In genomic region chr6:136927313-136927712, GRCh38 we compare ENCODE assay signal across 9 cellular contexts. TPM values are rescaled to one million over a fixed set of nuclear protein-coding genes. Genes with fewer than 3 reads are reported as not detected.
A peak's percentile ranks its signal among the peaks of the same experiment; 100 is the strongest.
DNase-seq lines count a peak whose midpoint lies in the region; ATAC-seq and TF ChIP-seq lines count a peak whose summit lies in the region.
"Had no signal": no experiment of that assay in that cellular context is flagged by ENCODE, and none has a peak within 500 bp of the region (broad histone marks: within the 10 kb centered on the region; RNA-seq: fewer than 3 reads in every experiment).

No MANE protein-coding gene starts in this region.

- no peaks in the 10 kb centered on the region for H4K20me1 ChIP-seq in PC-9 (ENCODE audit: insufficient read depth)

- ATAC-seq in GM18868 (IDR thresholded peaks at IDR 0.05; ENCODE audit: unreplicated experiment) (peak; percentile 62), GM18519 (IDR thresholded peaks at IDR 0.05; ENCODE audit: low FRiP score, unreplicated experiment) (no peak), HG02973 (IDR thresholded peaks at IDR 0.05; ENCODE audit: unreplicated experiment) (no peak)

- TF ChIP-seq CTCF in BJ (IDR thresholded peaks at IDR 0.05; ENCODE audit: insufficient read depth, low read depth, low read length) (peak; percentile 36), PC-9 (conservative IDR thresholded peaks at IDR 0.05) (peak; percentile 36; the same call in 1 of the 2 replicates), Peyer's patch (IDR thresholded peaks at IDR 0.05) (peak in 1 of 6 experiments; percentile 5)

- no peak overlapping the region for H2AFZ ChIP-seq in PC-9

- no peaks in the 10 kb centered on the region for H3K79me2 ChIP-seq in PC-9 (ENCODE audit: low read depth)

- no peak overlapping the region for H3K27ac ChIP-seq in PC-9
- no peak overlapping the region for H3K27ac ChIP-seq in Peyer's patch

- H3K9me3 ChIP-seq in PC-9 (ENCODE audit: insufficient read depth, low read depth) (no peaks in the 10 kb centered on the region), Peyer's patch (no peaks in the 10 kb centered on the region)

- CTCF ChIA-PET in BJ (lab: Yijun Ruan, JAX), result no interaction called here
- CTCF ChIA-PET in PC-9 (lab: Charles Lee), result no interaction called here

- no TSS peak for BruUV-seq in PC-9 (replicated peaks; lab: Mats Ljungman, UMichigan)

- H3K9me2 ChIP-seq in PC-9 (ENCODE audit: insufficient read depth), result no peaks in the 10 kb centered on the region

- no peaks in the 10 kb centered on the region for H3K4me1 ChIP-seq in PC-9 (replicated peaks; ENCODE audit: insufficient read depth)
- peaks cover 3 to 14% (median 12%) of the 10 kb centered on the region in 4 donors for H3K4me1 ChIP-seq in Peyer's patch

- POLR2A ChIA-PET in BJ (lab: Charles Lee) (no interaction called here), PC-9 (lab: Charles Lee; ENCODE audit: unreplicated experiment) (no interaction called here)

- DNase-seq in BJ (ENCODE audit: low read depth) (no peak), PC-9 (no peak), glomerular visceral epithelial cell (ENCODE audit: extremely low spot score) (peak; percentile 22), mesenteric fat pad (ENCODE audit: low spot score) (no peak), Peyer's patch (no peak)
- DNase-seq: activated B cell treated with CpG ODN at 0.5 μM for 24 hours had no signal

- intact Hi-C loops in PC-9 (cut with micrococcal nuclease; ENCODE audit: unreplicated experiment), result no loop called here

- no peak for TF ChIP-seq POLR2A in Peyer's patch (IDR thresholded peaks at IDR 0.05)

- H3F3A ChIP-seq in PC-9 (ENCODE audit: insufficient read depth, low read depth), result no peaks in the 10 kb centered on the region

- H3K27me3 ChIP-seq in BJ (ENCODE audit: control insufficient read depth, insufficient read depth, low read length), result peaks cover 23% of the 10 kb centered on the region
- no peaks in the 10 kb centered on the region for H3K27me3 ChIP-seq in PC-9 (ENCODE audit: insufficient read depth, low read depth)
- peaks cover 0 to 17% of the 10 kb centered on the region in 2 donors for H3K27me3 ChIP-seq in Peyer's patch

- H3K4me3 ChIP-seq in BJ (ENCODE audit: low read depth, low read length) (no peak overlapping the region), PC-9 (no peak overlapping the region), Peyer's patch (no peak overlapping the region)

- no peak overlapping the region for H3K4me2 ChIP-seq in PC-9

- no peaks in the 10 kb centered on the region for H3K36me3 ChIP-seq in BJ (ENCODE audit: control insufficient read depth, insufficient read depth, low read length)
- no peaks in the 10 kb centered on the region for H3K36me3 ChIP-seq in PC-9 (ENCODE audit: low read depth)
- no peaks in the 10 kb centered on the region for H3K36me3 ChIP-seq in Peyer's patch

RNA-seq across cellular contexts. Expression of gene SLC35D3, which starts 5.2 kb away (rescaled TPM):
- not detected in 2 replicates for polyA plus RNA-seq in BJ (2011; rRNA removed)
- not detected in 2 replicates for polyA minus RNA-seq in BJ (2011; rRNA and poly(A)+ RNA removed)
- not detected in 2 replicates for total RNA-seq in PC-9 (2021)
- not detected for total RNA-seq in mesenteric fat pad
- under 1 TPM in 1 of 4 donors, not detected in 3; 0.47 TPM for total RNA-seq in Peyer's patch
- total RNA-seq: activated B cell treated with CpG ODN at 0.5 μM for 24 hours had no signal
